Comparison of ENCODE assay signal across 1 cellular context in genomic region chr3:184652465-184652864, GRCh38.
TF ChIP-seq lines count a peak whose summit lies in the region.

No MANE protein-coding gene starts in this region.

TF ChIP-seq in SK-N-SH, 30 proteins besides CTCF, POLR2A, EP300 and RAD21 (continued from another document):
- no peak for TF ChIP-seq REST (IDR thresholded peaks at IDR 0.05; ENCODE audit: low read depth, low read length)
- no peak for TF ChIP-seq FOXM1 (IDR thresholded peaks at IDR 0.05; ENCODE audit: low read depth)
- TF ChIP-seq FOSL2 (IDR thresholded peaks at IDR 0.05; ENCODE audit: borderline replicate concordance, low read depth): no peak
- TF ChIP-seq FOXJ3 (CRISPR knock-in tag; IDR thresholded peaks at IDR 0.05): no peak
- no peak for TF ChIP-seq TEAD4 (IDR thresholded peaks at IDR 0.05; ENCODE audit: borderline replicate concordance, insufficient read depth)
- TF ChIP-seq JUND (IDR thresholded peaks at IDR 0.05): no peak
- no peak for TF ChIP-seq PBX3 (IDR thresholded peaks at IDR 0.05)
- TF ChIP-seq SIN3A (IDR thresholded peaks at IDR 0.05; ENCODE audit: borderline replicate concordance, low read depth, low read length): no peak
- TF ChIP-seq RCOR1 (IDR thresholded peaks at IDR 0.05; ENCODE audit: low read length): no peak
- TF ChIP-seq GABPA (IDR thresholded peaks at IDR 0.05; ENCODE audit: low read depth): no peak
- TF ChIP-seq USF1 (IDR thresholded peaks at IDR 0.05; ENCODE audit: borderline replicate concordance, low read depth): no peak
